In the genomic region with DNA sequence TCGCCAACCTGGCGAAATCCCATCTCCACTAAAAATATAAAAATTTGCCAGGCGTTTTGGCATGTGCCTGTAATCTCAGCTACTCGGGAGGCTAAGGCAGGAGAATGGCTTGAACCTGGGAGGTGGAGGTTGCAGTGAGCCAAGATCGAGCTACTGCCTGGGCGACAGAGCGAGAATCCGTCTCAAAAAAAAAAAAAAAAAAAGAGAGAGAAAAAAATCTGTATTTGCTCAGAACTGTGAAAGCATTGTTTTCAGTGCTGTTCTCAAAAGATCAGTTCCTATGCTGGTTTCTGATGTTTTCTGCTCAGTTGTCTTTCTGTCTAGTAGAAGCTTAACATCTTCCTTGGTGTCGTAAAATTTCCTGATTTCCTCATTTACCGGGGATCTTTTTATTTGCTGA, we compare ENCODE assay signal across 7 cellular contexts. TPM values are rescaled to one million over a fixed set of nuclear protein-coding genes. Genes with fewer than 3 reads are reported as not detected.
DNase-seq lines count a peak whose midpoint lies in the region; ATAC-seq and TF ChIP-seq lines count a peak whose summit lies in the region.
"Had no signal": no experiment of that assay in that cellular context is flagged by ENCODE, and none has a peak within 500 bp of the region (broad histone marks: within the 10 kb centered on the region; RNA-seq: fewer than 3 reads in every experiment).

No MANE protein-coding gene starts in this region.

- ATAC-seq in GM23338 (no peak), HG03159 (IDR thresholded peaks at IDR 0.05; ENCODE audit: unreplicated experiment) (no peak)

- TF ChIP-seq CTCF in GM23338 (conservative IDR thresholded peaks at IDR 0.05; ENCODE audit: low read depth in 2 of 2): no peak
- TF ChIP-seq CTCF in nephron progenitor cell (IDR thresholded peaks at IDR 0.05): no peak

- DNase-seq in GM23338 (ENCODE audit: low spot score) (no peak), nephron progenitor cell (no peak), NCI-H526 (lab: John Stamatoyannopoulos, UW) (no peak), NCI-H2196 treated with DMSO at 0.1 percent for 48 hours (lab: John Stamatoyannopoulos, UW; ENCODE audit: unreplicated experiment) (no peak)
- DNase-seq in activated T-helper 1 cell treated with anti-CD3 and anti-CD28 coated beads, Interleukin-12 subunit alpha, Interleukin-12 subunit beta, Interleukin-2, Interleukin-4 antibody, amounts not matched to agents 30 ng/mL and 10 ng/mL and 1 ng/mL, durations not matched to agents 14 hours and 24 hours and 36 hours (ENCODE audit: low spot score): no peak
- DNase-seq: stimulated activated CD8-positive, alpha-beta memory T cell treated with anti-CD3 and anti-CD28 coated beads, Interleukin-4, amount 100 ng/mL, for 48 hours had no signal

- H3K79me2 ChIP-seq in GM23338 (replicated peaks; ENCODE audit: insufficient read depth): peaks cover 86% of the 10 kb centered on the region

- peaks cover 17% of the 10 kb centered on the region for H3K27me3 Mint-ChIP-seq in GM23338 (ENCODE audit: insufficient read depth, low read depth, poor library complexity)
- peaks cover 4% of the 10 kb centered on the region for H3K27me3 Mint-ChIP-seq in activated T-helper 1 cell treated with anti-CD3 and anti-CD28 coated beads, Interleukin-12 subunit alpha, Interleukin-12 subunit beta, Interleukin-2, Interleukin-4 antibody, amounts not matched to agents 30 ng/mL and 10 ng/mL and 1 ng/mL, durations not matched to agents 14 hours and 24 hours and 36 hours (ENCODE audit: insufficient read depth)
- no peaks in the 10 kb centered on the region for H3K27me3 Mint-ChIP-seq in nephron progenitor cell (ENCODE audit: low read depth, poor library complexity)

- H3K4me1 ChIP-seq in GM23338 (ENCODE audit: insufficient read depth): peaks cover 32% of the 10 kb centered on the region

- H3K4me3 Mint-ChIP-seq in GM23338 (peak overlapping the region; percentile 98), nephron progenitor cell (peak overlapping the region; percentile 89)
- peak overlapping the region; percentile 96 for H3K4me3 Mint-ChIP-seq in activated T-helper 1 cell treated with anti-CD3 and anti-CD28 coated beads, Interleukin-12 subunit alpha, Interleukin-12 subunit beta, Interleukin-2, Interleukin-4 antibody, amounts not matched to agents 30 ng/mL and 10 ng/mL and 1 ng/mL, durations not matched to agents 14 hours and 24 hours and 36 hours

- peak overlapping the region; percentile 68; the same call in 1 of the 2 replicates for H3K27ac Mint-ChIP-seq in GM23338
- H3K27ac Mint-ChIP-seq in activated T-helper 1 cell treated with anti-CD3 and anti-CD28 coated beads, Interleukin-12 subunit alpha, Interleukin-12 subunit beta, Interleukin-2, Interleukin-4 antibody, amounts not matched to agents 30 ng/mL and 10 ng/mL and 1 ng/mL, durations not matched to agents 14 hours and 24 hours and 36 hours: peak overlapping the region; percentile 92
- peak overlapping the region; percentile 95 for H3K27ac Mint-ChIP-seq in nephron progenitor cell

- peaks cover 47% of the 10 kb centered on the region for H3K36me3 Mint-ChIP-seq in GM23338 (ENCODE audit: low read depth)
- peaks cover 40% of the 10 kb centered on the region for H3K36me3 Mint-ChIP-seq in activated T-helper 1 cell treated with anti-CD3 and anti-CD28 coated beads, Interleukin-12 subunit alpha, Interleukin-12 subunit beta, Interleukin-2, Interleukin-4 antibody, amounts not matched to agents 30 ng/mL and 10 ng/mL and 1 ng/mL, durations not matched to agents 14 hours and 24 hours and 36 hours (ENCODE audit: low read depth)
- peaks cover 17% of the 10 kb centered on the region for H3K36me3 Mint-ChIP-seq in nephron progenitor cell (ENCODE audit: low read depth)

- H3K9me3 Mint-ChIP-seq in GM23338 (peaks cover 15% of the 10 kb centered on the region; the same call in 2 of the 3 replicates), nephron progenitor cell (no peaks in the 10 kb centered on the region)
- no peaks in the 10 kb centered on the region for H3K9me3 Mint-ChIP-seq in activated T-helper 1 cell treated with anti-CD3 and anti-CD28 coated beads, Interleukin-12 subunit alpha, Interleukin-12 subunit beta, Interleukin-2, Interleukin-4 antibody, amounts not matched to agents 30 ng/mL and 10 ng/mL and 1 ng/mL, durations not matched to agents 14 hours and 24 hours and 36 hours

- no peaks in the 10 kb centered on the region for H3K27me3 ChIP-seq in GM23338 (ENCODE audit: insufficient read depth)

- H4K20me1 ChIP-seq in GM23338 (replicated peaks; ENCODE audit: insufficient read depth): peaks cover 52% of the 10 kb centered on the region

- H3K4me1 Mint-ChIP-seq in GM23338 (peaks cover 43% of the 10 kb centered on the region), nephron progenitor cell (peaks cover 70% of the 10 kb centered on the region)
- peaks cover 61% of the 10 kb centered on the region for H3K4me1 Mint-ChIP-seq in activated T-helper 1 cell treated with anti-CD3 and anti-CD28 coated beads, Interleukin-12 subunit alpha, Interleukin-12 subunit beta, Interleukin-2, Interleukin-4 antibody, amounts not matched to agents 30 ng/mL and 10 ng/mL and 1 ng/mL, durations not matched to agents 14 hours and 24 hours and 36 hours (ENCODE audit: low read depth)

- intact Hi-C loops in activated T-helper 1 cell treated with anti-CD3 and anti-CD28 coated beads, Interleukin-12 subunit alpha, Interleukin-12 subunit beta, Interleukin-2, Interleukin-4 antibody, amounts not matched to agents 30 ng/mL and 10 ng/mL and 1 ng/mL, durations not matched to agents 14 hours and 24 hours and 36 hours (cut with micrococcal nuclease): no loop called here

- no peak overlapping the region for H2AFZ ChIP-seq in GM23338

- H3K4me2 ChIP-seq in GM23338: peak overlapping the region; percentile 97

- 0 out of 2 replicates have a peak, but pooled peaks cover 4% of the 10 kb centered on the region for H3K36me3 ChIP-seq in GM23338 (ENCODE audit: insufficient read depth)

- H3K4me3 ChIP-seq in GM23338: peak overlapping the region; percentile 96

- no peaks in the 10 kb centered on the region for H3K9me2 ChIP-seq in GM23338 (ENCODE audit: insufficient read depth)

- H3K27ac ChIP-seq in GM23338 (ENCODE audit: low read depth): peak overlapping the region; percentile 1

- H3F3A ChIP-seq in GM23338 (replicated peaks; ENCODE audit: low read depth): peaks cover 22% of the 10 kb centered on the region; the same call in 1 of the 2 replicates

TF ChIP-seq in GM23338, 12 proteins besides CTCF, POLR2A, EP300 and RAD21:
- TF ChIP-seq NANOG (IDR thresholded peaks at IDR 0.05; ENCODE audit: borderline replicate concordance): no peak
- no peak for TF ChIP-seq EZH2 (IDR thresholded peaks at IDR 0.05; ENCODE audit: low read depth, unreplicated experiment)
- no peak for TF ChIP-seq JUNB (IDR thresholded peaks at IDR 0.05; ENCODE audit: unreplicated experiment)
- TF ChIP-seq, protein P1, sequence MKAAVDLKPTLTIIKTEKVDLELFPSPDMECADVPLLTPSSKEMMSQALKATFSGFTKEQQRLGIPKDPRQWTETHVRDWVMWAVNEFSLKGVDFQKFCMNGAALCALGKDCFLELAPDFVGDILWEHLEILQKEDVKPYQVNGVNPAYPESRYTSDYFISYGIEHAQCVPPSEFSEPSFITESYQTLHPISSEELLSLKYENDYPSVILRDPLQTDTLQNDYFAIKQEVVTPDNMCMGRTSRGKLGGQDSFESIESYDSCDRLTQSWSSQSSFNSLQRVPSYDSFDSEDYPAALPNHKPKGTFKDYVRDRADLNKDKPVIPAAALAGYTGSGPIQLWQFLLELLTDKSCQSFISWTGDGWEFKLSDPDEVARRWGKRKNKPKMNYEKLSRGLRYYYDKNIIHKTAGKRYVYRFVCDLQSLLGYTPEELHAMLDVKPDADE (IDR thresholded peaks at IDR 0.05): no peak
- TF ChIP-seq ZNF331 (CRISPR knock-in tag; IDR thresholded peaks at IDR 0.05; ENCODE audit: low read depth): no peak
- TF ChIP-seq EZH2phosphoT487 (IDR thresholded peaks at IDR 0.05; ENCODE audit: unreplicated experiment): no peak
TF ChIP-seq in GM23338: peak in this region for 0.

RNA-seq across cellular contexts. Expression of a gene that starts 2.5 kb away (rescaled TPM):
- total RNA-seq in GM23338 (2014; rRNA removed; shearing (Covaris generic)): 79.1 and 128 TPM in 2 replicates
- polyA plus RNA-seq in GM23338 (2016; fragmentation: Nextera tagmentation; extraction: Ambion mirVana): 67.7 and 76.0 TPM in 2 replicates
- total RNA-seq in activated T-helper 1 cell treated with anti-CD3 and anti-CD28 coated beads, Interleukin-12 subunit alpha, Interleukin-12 subunit beta, Interleukin-2, Interleukin-4 antibody, amounts not matched to agents 30 ng/mL and 10 ng/mL and 1 ng/mL, durations not matched to agents 14 hours and 24 hours and 36 hours: 153 and 169 TPM in 2 replicates

RNA-seq across cellular contexts. Expression of a gene that starts 3.0 kb away (rescaled TPM):
- 175 and 210 TPM in 2 replicates for total RNA-seq in GM23338 (2014; rRNA removed; shearing (Covaris generic))
- 142 and 146 TPM in 2 replicates for polyA plus RNA-seq in GM23338 (2016; fragmentation: Nextera tagmentation; extraction: Ambion mirVana)
- total RNA-seq in activated T-helper 1 cell treated with anti-CD3 and anti-CD28 coated beads, Interleukin-12 subunit alpha, Interleukin-12 subunit beta, Interleukin-2, Interleukin-4 antibody, amounts not matched to agents 30 ng/mL and 10 ng/mL and 1 ng/mL, durations not matched to agents 14 hours and 24 hours and 36 hours: 67.5 and 68.2 TPM in 2 replicates

RNA-seq across cellular contexts. Expression of a gene that starts 9.9 kb away (rescaled TPM):
- 2.6 and 6.8 TPM in 2 replicates for total RNA-seq in GM23338 (2014; rRNA removed; shearing (Covaris generic))
- 1.4 and 1.9 TPM in 2 replicates for polyA plus RNA-seq in GM23338 (2016; fragmentation: Nextera tagmentation; extraction: Ambion mirVana)
- total RNA-seq in activated T-helper 1 cell treated with anti-CD3 and anti-CD28 coated beads, Interleukin-12 subunit alpha, Interleukin-12 subunit beta, Interleukin-2, Interleukin-4 antibody, amounts not matched to agents 30 ng/mL and 10 ng/mL and 1 ng/mL, durations not matched to agents 14 hours and 24 hours and 36 hours: 2.2 and 4.5 TPM in 2 replicates

RNA-seq across cellular contexts. Expression of a gene that starts 17.0 kb away (rescaled TPM):
- 2.4 and 4.5 TPM in 2 replicates for total RNA-seq in GM23338 (2014; rRNA removed; shearing (Covaris generic))
- polyA plus RNA-seq in GM23338 (2016; fragmentation: Nextera tagmentation; extraction: Ambion mirVana): 3.1 and 3.7 TPM in 2 replicates
- 0.34 TPM in 1 of 2 replicates, not detected in the other for total RNA-seq in activated T-helper 1 cell treated with anti-CD3 and anti-CD28 coated beads, Interleukin-12 subunit alpha, Interleukin-12 subunit beta, Interleukin-2, Interleukin-4 antibody, amounts not matched to agents 30 ng/mL and 10 ng/mL and 1 ng/mL, durations not matched to agents 14 hours and 24 hours and 36 hours

RNA-seq across cellular contexts. Expression of a gene that starts 42.8 kb away (rescaled TPM):
- not detected in 2 replicates for total RNA-seq in GM23338 (2014; rRNA removed; shearing (Covaris generic))
- not detected in 2 replicates for polyA plus RNA-seq in GM23338 (2016; fragmentation: Nextera tagmentation; extraction: Ambion mirVana)
- 0.07 and 0.16 TPM in 2 replicates for total RNA-seq in activated T-helper 1 cell treated with anti-CD3 and anti-CD28 coated beads, Interleukin-12 subunit alpha, Interleukin-12 subunit beta, Interleukin-2, Interleukin-4 antibody, amounts not matched to agents 30 ng/mL and 10 ng/mL and 1 ng/mL, durations not matched to agents 14 hours and 24 hours and 36 hours
